In the genomic region with DNA sequence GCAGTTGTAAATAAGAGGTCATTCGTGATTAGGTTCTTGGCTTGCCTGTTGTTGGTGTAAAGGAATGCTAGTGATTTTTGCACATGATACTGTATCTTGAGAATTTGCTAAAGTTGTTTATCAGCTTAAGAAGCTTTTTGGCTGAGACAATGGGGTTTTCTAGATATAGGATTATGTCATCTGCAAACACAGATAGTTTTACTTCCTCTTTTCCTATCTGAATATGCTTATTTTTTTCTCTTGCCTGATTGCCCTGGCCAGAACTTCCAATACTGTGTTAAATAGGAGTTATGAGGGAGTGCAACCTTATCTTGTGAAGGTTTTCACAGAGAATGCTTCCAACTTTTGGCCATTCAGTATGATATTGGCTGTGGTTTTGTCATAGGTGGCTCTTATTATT, we compare ENCODE assay signal across 12 cellular contexts.
DNase-seq lines count a peak whose midpoint lies in the region; ATAC-seq and TF ChIP-seq lines count a peak whose summit lies in the region.
"Had no signal": no experiment of that assay in that cellular context is flagged by ENCODE, and none has a peak within 500 bp of the region (broad histone marks: within the 10 kb centered on the region; RNA-seq: fewer than 3 reads in every experiment).

No MANE protein-coding gene starts in this region.

- CTCF ChIA-PET in HEK293T (lab: Yijun Ruan, JAX) = no interaction called here

- H3K4me3 Mint-ChIP-seq in effector memory CD8-positive, alpha-beta T cell = no peak overlapping the region
- H3K4me3 Mint-ChIP-seq: activated T-helper 1 cell treated with anti-CD3 and anti-CD28 coated beads, Interleukin-12 subunit alpha, Interleukin-12 subunit beta, Interleukin-2, Interleukin-4 antibody, amounts not matched to agents 30 ng/mL and 10 ng/mL and 1 ng/mL, durations not matched to agents 14 hours and 24 hours and 36 hours had no signal

- ATAC-seq in GM18511 (IDR thresholded peaks at IDR 0.05; ENCODE audit: unreplicated experiment) = peak; percentile 82
- ATAC-seq in GM21528 (IDR thresholded peaks at IDR 0.05; ENCODE audit: low FRiP score, unreplicated experiment) = peak; percentile 54
- ATAC-seq in HG03108 (IDR thresholded peaks at IDR 0.05; ENCODE audit: unreplicated experiment) = peak; percentile 63
- no peak for ATAC-seq in effector memory CD8-positive, alpha-beta T cell (replicated peaks)
- ATAC-seq: activated CD4-positive, CD25-positive, alpha-beta regulatory T cell treated with anti-CD3 and anti-CD28 coated beads, Interleukin-2, amount 50 U/mL, for 24 hours had no signal

- DNase-seq in NOMO-1 treated with dmso at 0.1 percent for 144 hours (lab: John Stamatoyannopoulos, UW; ENCODE audit: unreplicated experiment) (peak; percentile 5), putamen (ENCODE audit: low spot score) (no peak), COR-L47 (lab: John Stamatoyannopoulos, UW) (no peak), HEK293T (ENCODE audit: extremely low spot score) (no peak)
- DNase-seq in effector memory CD8-positive, alpha-beta T cell = no peak
- DNase-seq: brain microvascular endothelial cell, NCI-H1930 had no signal

- H3K27me3 Mint-ChIP-seq in effector memory CD8-positive, alpha-beta T cell = no peaks in the 10 kb centered on the region

- H3K9me3 Mint-ChIP-seq in effector memory CD8-positive, alpha-beta T cell = peaks cover 20 to 26% of the 10 kb centered on the region in 2 donors
- H3K9me3 Mint-ChIP-seq: activated T-helper 1 cell treated with anti-CD3 and anti-CD28 coated beads, Interleukin-12 subunit alpha, Interleukin-12 subunit beta, Interleukin-2, Interleukin-4 antibody, amounts not matched to agents 30 ng/mL and 10 ng/mL and 1 ng/mL, durations not matched to agents 14 hours and 24 hours and 36 hours had no signal

- H3K36me3 Mint-ChIP-seq in effector memory CD8-positive, alpha-beta T cell (ENCODE audit: insufficient read depth) = no peaks in the 10 kb centered on the region

- H3K27ac Mint-ChIP-seq in effector memory CD8-positive, alpha-beta T cell = no peak overlapping the region
- H3K27ac Mint-ChIP-seq: activated T-helper 1 cell treated with anti-CD3 and anti-CD28 coated beads, Interleukin-12 subunit alpha, Interleukin-12 subunit beta, Interleukin-2, Interleukin-4 antibody, amounts not matched to agents 30 ng/mL and 10 ng/mL and 1 ng/mL, durations not matched to agents 14 hours and 24 hours and 36 hours had no signal

- POLR2A ChIA-PET in HEK293T (lab: Yijun Ruan, JAX) = no interaction called here

- H3K4me1 Mint-ChIP-seq in effector memory CD8-positive, alpha-beta T cell (ENCODE audit: low read depth in 2 of 2) = no peaks in the 10 kb centered on the region

TF ChIP-seq in HEK293T, 16 proteins besides CTCF, POLR2A, EP300 and RAD21:
- TF ChIP-seq FOXM1 (IDR thresholded peaks at IDR 0.05; ENCODE audit: borderline replicate concordance) (no peak), ZNF384 (IDR thresholded peaks at IDR 0.05) (no peak), L3MBTL2 (conservative IDR thresholded peaks at IDR 0.05) (no peak), FOXA1 (IDR thresholded peaks at IDR 0.05) (no peak), SUZ12 (IDR thresholded peaks at IDR 0.05) (no peak), LEF1 (IDR thresholded peaks at IDR 0.05; ENCODE audit: borderline replicate concordance) (no peak), ELF4 (IDR thresholded peaks at IDR 0.05) (no peak), BHLHE40 (IDR thresholded peaks at IDR 0.05; ENCODE audit: borderline replicate concordance) (no peak), SP1 (IDR thresholded peaks at IDR 0.05) (no peak)
- TF ChIP-seq, protein P1, sequence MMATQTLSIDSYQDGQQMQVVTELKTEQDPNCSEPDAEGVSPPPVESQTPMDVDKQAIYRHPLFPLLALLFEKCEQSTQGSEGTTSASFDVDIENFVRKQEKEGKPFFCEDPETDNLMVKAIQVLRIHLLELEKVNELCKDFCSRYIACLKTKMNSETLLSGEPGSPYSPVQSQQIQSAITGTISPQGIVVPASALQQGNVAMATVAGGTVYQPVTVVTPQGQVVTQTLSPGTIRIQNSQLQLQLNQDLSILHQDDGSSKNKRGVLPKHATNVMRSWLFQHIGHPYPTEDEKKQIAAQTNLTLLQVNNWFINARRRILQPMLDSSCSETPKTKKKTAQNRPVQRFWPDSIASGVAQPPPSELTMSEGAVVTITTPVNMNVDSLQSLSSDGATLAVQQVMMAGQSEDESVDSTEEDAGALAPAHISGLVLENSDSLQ (IDR thresholded peaks at IDR 0.05) = no peak
